In the genomic region with DNA sequence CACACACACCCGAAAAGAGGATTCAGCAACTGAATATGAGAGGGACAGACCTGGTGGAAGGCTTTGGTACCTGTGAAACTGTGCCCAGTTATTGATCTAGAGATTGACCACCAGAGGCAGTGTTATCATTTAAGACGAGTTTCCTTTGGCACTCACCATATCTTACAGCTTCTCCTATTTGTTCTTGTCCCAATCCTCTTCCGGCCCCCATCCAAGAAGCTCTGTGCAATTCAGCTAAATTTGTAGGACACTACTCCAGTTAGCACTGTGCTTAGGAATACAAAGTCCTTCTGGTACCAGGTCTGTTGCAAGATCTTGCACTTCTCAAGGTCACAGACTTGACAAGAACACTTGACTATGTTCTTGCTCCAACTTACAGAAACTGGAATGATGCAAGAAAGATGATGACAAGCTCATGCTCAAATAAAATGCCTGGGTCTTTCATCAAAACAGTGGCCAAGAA, we compare ENCODE assay signal across 2 cellular contexts.
A peak's percentile ranks its signal among the peaks of the same experiment; 100 is the strongest.
TF ChIP-seq lines count a peak whose summit lies in the region.

No MANE protein-coding gene starts in this region.

TF ChIP-seq in A549, 52 proteins besides CTCF, POLR2A, EP300 and RAD21 (continued from another document):
- TF ChIP-seq, protein P1, sequence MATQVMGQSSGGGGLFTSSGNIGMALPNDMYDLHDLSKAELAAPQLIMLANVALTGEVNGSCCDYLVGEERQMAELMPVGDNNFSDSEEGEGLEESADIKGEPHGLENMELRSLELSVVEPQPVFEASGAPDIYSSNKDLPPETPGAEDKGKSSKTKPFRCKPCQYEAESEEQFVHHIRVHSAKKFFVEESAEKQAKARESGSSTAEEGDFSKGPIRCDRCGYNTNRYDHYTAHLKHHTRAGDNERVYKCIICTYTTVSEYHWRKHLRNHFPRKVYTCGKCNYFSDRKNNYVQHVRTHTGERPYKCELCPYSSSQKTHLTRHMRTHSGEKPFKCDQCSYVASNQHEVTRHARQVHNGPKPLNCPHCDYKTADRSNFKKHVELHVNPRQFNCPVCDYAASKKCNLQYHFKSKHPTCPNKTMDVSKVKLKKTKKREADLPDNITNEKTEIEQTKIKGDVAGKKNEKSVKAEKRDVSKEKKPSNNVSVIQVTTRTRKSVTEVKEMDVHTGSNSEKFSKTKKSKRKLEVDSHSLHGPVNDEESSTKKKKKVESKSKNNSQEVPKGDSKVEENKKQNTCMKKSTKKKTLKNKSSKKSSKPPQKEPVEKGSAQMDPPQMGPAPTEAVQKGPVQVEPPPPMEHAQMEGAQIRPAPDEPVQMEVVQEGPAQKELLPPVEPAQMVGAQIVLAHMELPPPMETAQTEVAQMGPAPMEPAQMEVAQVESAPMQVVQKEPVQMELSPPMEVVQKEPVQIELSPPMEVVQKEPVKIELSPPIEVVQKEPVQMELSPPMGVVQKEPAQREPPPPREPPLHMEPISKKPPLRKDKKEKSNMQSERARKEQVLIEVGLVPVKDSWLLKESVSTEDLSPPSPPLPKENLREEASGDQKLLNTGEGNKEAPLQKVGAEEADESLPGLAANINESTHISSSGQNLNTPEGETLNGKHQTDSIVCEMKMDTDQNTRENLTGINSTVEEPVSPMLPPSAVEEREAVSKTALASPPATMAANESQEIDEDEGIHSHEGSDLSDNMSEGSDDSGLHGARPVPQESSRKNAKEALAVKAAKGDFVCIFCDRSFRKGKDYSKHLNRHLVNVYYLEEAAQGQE (IDR thresholded peaks at IDR 0.05): no peak
- TF ChIP-seq HOXB13 (CRISPR knock-in tag; IDR thresholded peaks at IDR 0.05; ENCODE audit: low read depth) (no peak), ZFP36 (IDR thresholded peaks at IDR 0.05; ENCODE audit: borderline replicate concordance, partially characterized antibody) (no peak), SMC3 (IDR thresholded peaks at IDR 0.05) (peak; percentile 67), ZC3H11A (IDR thresholded peaks at IDR 0.05) (no peak), NPAS2 (CRISPR knock-in tag; IDR thresholded peaks at IDR 0.05; ENCODE audit: borderline replicate concordance) (no peak), RCOR1 (IDR thresholded peaks at IDR 0.05; ENCODE audit: low read depth, low read length) (no peak), HOXB5 (CRISPR knock-in tag; IDR thresholded peaks at IDR 0.05) (no peak), CHD2 (IDR thresholded peaks at IDR 0.05; ENCODE audit: low read length, partially characterized antibody) (no peak), CEBPB (IDR thresholded peaks at IDR 0.05) (peak in 1 of 2 experiments; percentile 40; a peak in 2 of 4 replicates)
- TF ChIP-seq, protein P2, sequence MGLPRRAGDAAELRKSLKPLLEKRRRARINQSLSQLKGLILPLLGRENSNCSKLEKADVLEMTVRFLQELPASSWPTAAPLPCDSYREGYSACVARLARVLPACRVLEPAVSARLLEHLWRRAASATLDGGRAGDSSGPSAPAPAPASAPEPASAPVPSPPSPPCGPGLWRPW (IDR thresholded peaks at IDR 0.05): no peak
TF ChIP-seq in A549: peak in this region for 2.

TF ChIP-seq in endothelial cell of umbilical vein, 7 proteins besides CTCF, POLR2A, EP300 and RAD21 (continued from another document):
- TF ChIP-seq POLR2AphosphoS5 (IDR thresholded peaks at IDR 0.05; ENCODE audit: insufficient read depth, low read depth, low read length): no peak
- no peak for TF ChIP-seq EZH2 (IDR thresholded peaks at IDR 0.05; ENCODE audit: borderline replicate concordance, low read depth, low read length, severe bottlenecking)
- TF ChIP-seq FOS (IDR thresholded peaks at IDR 0.05; ENCODE audit: borderline replicate concordance, insufficient read depth, low read length): no peak
- TF ChIP-seq GATA2 (IDR thresholded peaks at IDR 0.05; ENCODE audit: insufficient read depth, insufficient read length, low read depth, low read length): no peak
- TF ChIP-seq, protein P3, sequence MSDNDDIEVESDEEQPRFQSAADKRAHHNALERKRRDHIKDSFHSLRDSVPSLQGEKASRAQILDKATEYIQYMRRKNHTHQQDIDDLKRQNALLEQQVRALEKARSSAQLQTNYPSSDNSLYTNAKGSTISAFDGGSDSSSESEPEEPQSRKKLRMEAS (IDR thresholded peaks at IDR 0.05; ENCODE audit: insufficient read depth, insufficient read length): no peak
